ENCODE assay signal across 12 cellular contexts in the genomic region with DNA sequence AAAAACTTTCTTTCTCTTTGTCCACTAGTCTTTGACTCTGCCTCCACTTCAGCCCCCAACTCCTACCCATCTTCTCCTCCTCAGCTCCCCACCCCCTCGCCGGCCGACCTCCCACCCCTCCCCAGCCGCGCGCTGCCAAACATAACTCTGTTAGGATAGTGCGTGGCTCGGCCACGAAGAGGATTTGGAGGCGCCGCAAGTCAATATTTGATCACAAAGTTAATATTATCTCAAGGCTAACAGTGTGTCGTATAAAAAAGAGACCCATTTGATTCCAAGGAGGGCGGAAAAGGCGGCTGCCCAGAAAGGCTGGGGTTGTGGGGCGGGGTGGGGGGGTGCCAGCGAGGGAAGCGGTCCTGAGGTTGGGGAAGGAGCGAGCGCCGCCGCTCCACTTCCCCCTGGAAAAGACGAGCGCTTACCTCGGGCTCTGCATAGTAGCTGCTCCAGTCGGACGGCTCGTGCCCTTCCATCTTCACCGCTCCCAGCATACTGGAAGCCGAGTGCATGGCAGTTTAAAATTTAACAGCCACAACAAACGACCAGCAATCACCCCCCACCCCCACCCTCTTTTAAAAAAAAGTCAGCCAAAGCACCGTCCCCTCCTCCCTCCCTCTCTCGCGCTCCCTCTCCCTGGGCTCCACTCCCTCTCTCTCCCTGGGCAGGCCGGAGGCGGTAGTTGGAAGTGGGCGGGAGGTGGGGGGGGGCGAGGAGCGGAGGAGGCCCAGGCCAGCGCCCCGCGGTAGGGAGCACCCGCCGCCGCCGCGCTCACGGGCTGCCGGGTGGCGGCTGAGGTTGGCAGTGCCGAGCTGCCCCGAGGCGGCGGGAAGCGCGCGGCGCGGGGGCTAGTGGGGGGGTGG. TPM values are rescaled to one million over a fixed set of nuclear protein-coding genes. Genes with fewer than 3 reads are reported as not detected.
A peak's percentile ranks its signal among the peaks of the same experiment; 100 is the strongest.
DNase-seq lines count a peak whose midpoint lies in the region; ATAC-seq, FAIRE-seq and TF ChIP-seq lines count a peak whose summit lies in the region.
"Had no signal": no experiment of that assay in that cellular context is flagged by ENCODE, and none has a peak within 500 bp of the region (broad histone marks: within the 10 kb centered on the region; RNA-seq: fewer than 3 reads in every experiment).

Gene FOXA2 (minus strand): TSS at position 800 of the 857 bp plus-strand sequence. CDS start 294 bp downstream, at position 506.

- TF ChIP-seq EP300 in K562 (IDR thresholded peaks at IDR 0.05; ENCODE audit: low read length) = no peak

- WGBS in K562 (ENCODE audit: insufficient coverage, low coverage, missing lambda C conversion rate) = 24% methylated on average over 22 of the region's 58 CpGs
- WGBS in GM23248 (ENCODE audit: low coverage in 1 of 2, low lambda C conversion rate in 2 of 2, missing lambda C conversion rate in 2 of 2), 2 experiments = 2% methylated on average over 22 to 58 of the region's 58 CpGs

- H4K20me1 ChIP-seq in BLaER1 treated with 17β-estradiol and CSF1 and Interleukin-3, amounts not matched to agents 10 nM and 100 nM = peaks cover 0 to 5% (median 0%) of the 10 kb centered on the region in 11 experiments; a peak in 2 of 22 replicates
- no peaks in the 10 kb centered on the region for H4K20me1 ChIP-seq in K562 (replicated peaks; ENCODE audit: control insufficient read depth, insufficient read depth, low read length)
- no peaks in the 10 kb centered on the region for H4K20me1 ChIP-seq in GM23248 (ENCODE audit: insufficient read depth)

- H3K9me3 ChIP-seq in BLaER1 treated with 17β-estradiol and CSF1 and Interleukin-3, amounts not matched to agents 10 nM and 100 nM (replicated peaks in 1 of 11) = peaks cover 49 to 70% (median 65%) of the 10 kb centered on the region in 11 experiments
- H3K9me3 ChIP-seq in K562 (replicated peaks; ENCODE audit: control insufficient read depth, insufficient read depth, low read depth, low read length) (no peaks in the 10 kb centered on the region), GM23248 (ENCODE audit: low read depth) (no peaks in the 10 kb centered on the region), vagina (no peaks in the 10 kb centered on the region)

- peaks cover 64% of the 10 kb centered on the region for H3K27me3 Mint-ChIP-seq in activated T-helper 2 cell treated with anti-CD3 and anti-CD28 coated beads, Interferon-gamma antibody, Interleukin-2, Interleukin-4, amounts not matched to agents 10 μg/mL and 5 μg/mL and 100 μg/mL, durations not matched to agents 14 hours and 24 hours and 36 hours (ENCODE audit: low read depth)

- POLR2A ChIA-PET in K562 (lab: Yijun Ruan, JAX) = interaction anchor here (0.6 kb wide), 1 partner anchor 181 kb away, joined by 3 read pairs; no protein-coding TSS in a partner anchor

- H3K4me1 Mint-ChIP-seq in activated T-helper 2 cell treated with anti-CD3 and anti-CD28 coated beads, Interferon-gamma antibody, Interleukin-2, Interleukin-4, amounts not matched to agents 10 μg/mL and 5 μg/mL and 100 μg/mL, durations not matched to agents 14 hours and 24 hours and 36 hours (ENCODE audit: low read depth) = no peaks in the 10 kb centered on the region
- H3K4me1 Mint-ChIP-seq: natural killer cell had no signal

- intact Hi-C loops in K562 (cut with micrococcal nuclease) = loop anchor here (10.0 kb wide), 2 partner anchors 59 to 129 kb away; no protein-coding TSS in a partner anchor
- intact Hi-C loops in activated T-helper 2 cell treated with anti-CD3 and anti-CD28 coated beads, Interferon-gamma antibody, Interleukin-2, Interleukin-4, amounts not matched to agents 10 μg/mL and 5 μg/mL and 100 μg/mL, durations not matched to agents 14 hours and 24 hours and 36 hours (cut with micrococcal nuclease) = loop anchor here (2.0 to 5.0 kb wide), 2 partner anchors 15 to 1482 kb away; no protein-coding TSS in a partner anchor
- intact Hi-C loops in vagina (cut with DNase I) = no loop called here

- H3K9me1 ChIP-seq in K562 (ENCODE audit: control insufficient read depth, insufficient read depth, low read length) = no peaks in the 10 kb centered on the region

- peak within 1 kb of the TSS in 4 of 11 experiments; percentile 19 to 53 (median 47); a peak in 3 of 22 replicates for H3K9ac ChIP-seq in BLaER1 treated with 17β-estradiol and CSF1 and Interleukin-3, amounts not matched to agents 10 nM and 100 nM
- H3K9ac ChIP-seq in K562 (ENCODE audit: insufficient read depth in 1 of 2, low read depth in 2 of 2, low read length in 2 of 2) (peak within 1 kb of the TSS in 1 of 2 experiments; percentile 76; a peak in 1 of 4 replicates), GM23248 (no peak within 1 kb of the TSS)

- no peaks in the 10 kb centered on the region for H3K9me3 Mint-ChIP-seq in activated T-helper 2 cell treated with anti-CD3 and anti-CD28 coated beads, Interferon-gamma antibody, Interleukin-2, Interleukin-4, amounts not matched to agents 10 μg/mL and 5 μg/mL and 100 μg/mL, durations not matched to agents 14 hours and 24 hours and 36 hours
- H3K9me3 Mint-ChIP-seq: dendritic cell treated with granulocyte-macrophage colony-stimulating factor and Interleukin-4, amounts not matched to agents 40 ng/mL and 50 ng/mL, for 4 days had no signal

- no peak for TF ChIP-seq CTCF in K562 (IDR thresholded peaks at IDR 0.05 in 2 of 3, conservative IDR thresholded peaks at IDR 0.05 in 1 of 3; ENCODE audit: insufficient read depth in 2 of 3, low read depth in 1 of 3, low read length in 3 of 3)
- TF ChIP-seq CTCF in vagina (IDR thresholded peaks at IDR 0.05) = no peak

- ATAC-seq in K562 = peak; percentile 69
- no peak for ATAC-seq in HG02852 (IDR thresholded peaks at IDR 0.05; ENCODE audit: unreplicated experiment)
- ATAC-seq: natural killer cell had no signal

- no peak for FAIRE-seq in K562 (lab: Jason Lieb, UNC)

- peaks cover 0 to 13% (median 0%) of the 10 kb centered on the region in 11 experiments; a peak in 4 of 22 replicates for H3K36me3 ChIP-seq in BLaER1 treated with 17β-estradiol and CSF1 and Interleukin-3, amounts not matched to agents 10 nM and 100 nM
- H3K36me3 ChIP-seq in K562 (ENCODE audit: control insufficient read depth, insufficient read depth, low read length) = no peaks in the 10 kb centered on the region
- H3K36me3 ChIP-seq in GM23248 (ENCODE audit: low read depth) = no peaks in the 10 kb centered on the region
- no peaks in the 10 kb centered on the region for H3K36me3 ChIP-seq in vagina

- no peaks in the 10 kb centered on the region for H3K9me2 ChIP-seq in GM23248 (ENCODE audit: insufficient read depth)

- H3K27me3 ChIP-seq in BLaER1 treated with 17β-estradiol and CSF1 and Interleukin-3, amounts not matched to agents 10 nM and 100 nM = peaks cover 81 to 88% (median 87%) of the 10 kb centered on the region in 11 experiments
- H3K27me3 ChIP-seq in K562 (ENCODE audit: control insufficient read depth in 2 of 2, insufficient read depth in 2 of 2, low read length in 2 of 2) (no peaks in the 10 kb centered on the region; a peak in 1 of 5 replicates), GM23248 (replicated peaks; ENCODE audit: insufficient read depth) (peaks cover 86% of the 10 kb centered on the region), vagina (peaks cover 17% of the 10 kb centered on the region)

- peak within 1 kb of the TSS; percentile 54 to 98 (median 81) for H3K4me2 ChIP-seq in BLaER1 treated with 17β-estradiol and CSF1 and Interleukin-3, amounts not matched to agents 10 nM and 100 nM
- H3K4me2 ChIP-seq in K562 (ENCODE audit: insufficient read depth, low read length) = peak within 1 kb of the TSS; percentile 55; the same call in 1 of the 2 replicates
- no peak within 1 kb of the TSS for H3K4me2 ChIP-seq in GM23248 (ENCODE audit: unreplicated experiment)

- peak within 1 kb of the TSS; percentile 34 to 65 (median 50); a peak in 19 of 20 replicates for H3K4me3 ChIP-seq in BLaER1 treated with 17β-estradiol and CSF1 and Interleukin-3, amounts not matched to agents 10 nM and 100 nM
- H3K4me3 ChIP-seq in K562 = peak within 1 kb of the TSS; percentile 33
- H3K4me3 ChIP-seq in GM23248 = no peak within 1 kb of the TSS
- peak within 1 kb of the TSS in 1 of 2 donors; percentile 2 for H3K4me3 ChIP-seq in vagina

- CTCF ChIA-PET in K562 (lab: Yijun Ruan, JAX; ENCODE audit: low intra/inter-chr PET ratio) = interaction anchor here (3.6 kb wide), 1 partner anchor 245 kb away, joined by 20 read pairs; no protein-coding TSS in a partner anchor

- in situ Hi-C loops in K562 (cut with MboI) (no loop called here), GM23248 (cut with MboI) (no loop called here)

- no peak within 1 kb of the TSS for H3K27ac ChIP-seq in BLaER1 treated with 17β-estradiol and CSF1 and Interleukin-3, amounts not matched to agents 10 nM and 100 nM
- H3K27ac ChIP-seq in K562 (ENCODE audit: extremely low read depth, low read depth, low read length) (no peak within 1 kb of the TSS), GM23248 (no peak within 1 kb of the TSS), vagina (no peak within 1 kb of the TSS)

- H3K4me1 ChIP-seq in BLaER1 treated with 17β-estradiol and CSF1 and Interleukin-3, amounts not matched to agents 10 nM and 100 nM = peaks cover 0 to 9% (median 6%) of the 10 kb centered on the region in 10 experiments; a peak in 8 of 20 replicates
- H3K4me1 ChIP-seq in K562 (replicated peaks in 1 of 2; ENCODE audit: control insufficient read depth in 2 of 2, insufficient read depth in 2 of 2, low read length in 2 of 2) (peaks cover 0 to 33% of the 10 kb centered on the region in 2 experiments; a peak in 2 of 5 replicates), GM23248 (ENCODE audit: insufficient read depth) (peaks cover 6% of the 10 kb centered on the region; the same call in 1 of the 2 replicates), vagina (peaks cover 21% of the 10 kb centered on the region)

- no peak for TF ChIP-seq RAD21 in K562 (CRISPR knock-in tag; conservative IDR thresholded peaks at IDR 0.05 in 1 of 2, IDR thresholded peaks at IDR 0.05 in 1 of 2)

- no peaks in the 10 kb centered on the region; the same call in 2 of the 3 replicates for H3K79me2 ChIP-seq in K562 (ENCODE audit: control insufficient read depth, insufficient read depth, low read length)
- no peaks in the 10 kb centered on the region for H3K79me2 ChIP-seq in GM23248 (ENCODE audit: insufficient read depth)

- DNase-seq in HuH-7.5 (ENCODE audit: low spot score) = peak; percentile 92
- DNase-seq in K562 (ENCODE audit: extremely low read depth in 1 of 4, low spot score in 3 of 4) = peak; percentile 37 to 52 (median 48)
- peak; percentile 84 for DNase-seq in mucosa of gallbladder (ENCODE audit: low spot score)
- DNase-seq in activated T-helper 2 cell treated with anti-CD3 and anti-CD28 coated beads, Interferon-gamma antibody, Interleukin-2, Interleukin-4, amounts not matched to agents 10 μg/mL and 5 μg/mL and 100 μg/mL, durations not matched to agents 14 hours and 24 hours and 36 hours (ENCODE audit: low spot score) = no peak
- no peak for DNase-seq in GM23248
- DNase-seq in vagina (ENCODE audit: extremely low spot score in 2 of 2) = no peak
- DNase-seq: DND-41; natural killer cell; stimulated activated naive CD4-positive, alpha-beta T cell treated with Interleukin-2 at 50 U/mL for 16 hours had no signal

- no peak within 1 kb of the TSS for H3K27ac Mint-ChIP-seq in activated T-helper 2 cell treated with anti-CD3 and anti-CD28 coated beads, Interferon-gamma antibody, Interleukin-2, Interleukin-4, amounts not matched to agents 10 μg/mL and 5 μg/mL and 100 μg/mL, durations not matched to agents 14 hours and 24 hours and 36 hours
- H3K27ac Mint-ChIP-seq: dendritic cell treated with granulocyte-macrophage colony-stimulating factor and Interleukin-4, amounts not matched to agents 40 ng/mL and 50 ng/mL, for 4 days; natural killer cell had no signal

- H3K4me3 Mint-ChIP-seq in activated T-helper 2 cell treated with anti-CD3 and anti-CD28 coated beads, Interferon-gamma antibody, Interleukin-2, Interleukin-4, amounts not matched to agents 10 μg/mL and 5 μg/mL and 100 μg/mL, durations not matched to agents 14 hours and 24 hours and 36 hours (ENCODE audit: low read depth) = no peak within 1 kb of the TSS
- H3K4me3 Mint-ChIP-seq: dendritic cell treated with granulocyte-macrophage colony-stimulating factor and Interleukin-4, amounts not matched to agents 40 ng/mL and 50 ng/mL, for 4 days; natural killer cell had no signal

- H3K36me3 Mint-ChIP-seq in activated T-helper 2 cell treated with anti-CD3 and anti-CD28 coated beads, Interferon-gamma antibody, Interleukin-2, Interleukin-4, amounts not matched to agents 10 μg/mL and 5 μg/mL and 100 μg/mL, durations not matched to agents 14 hours and 24 hours and 36 hours (ENCODE audit: low read depth) = no peaks in the 10 kb centered on the region

- TF ChIP-seq POLR2A in K562 (conservative IDR thresholded peaks at IDR 0.05) = no peak
- TF ChIP-seq POLR2A in vagina (IDR thresholded peaks at IDR 0.05) = no peak

- H3F3A ChIP-seq in GM23248 (ENCODE audit: insufficient read depth) = no peaks in the 10 kb centered on the region

- H2AFZ ChIP-seq in K562 (ENCODE audit: low read depth, low read length) (no peak within 1 kb of the TSS; the same call in 1 of the 2 replicates), GM23248 (no peak within 1 kb of the TSS)

- no TSS peak for BruUV-seq in K562 (replicated peaks; lab: Mats Ljungman, UMichigan)

RNA-seq across cellular contexts. Expression of gene FOXA2, which starts in this region (rescaled TPM):
- total RNA-seq in K562 (2011; cell fraction: chromatin; rRNA removed; ENCODE audit: low replicate concordance) = 0.19 and 0.21 TPM in 2 replicates
- 0.17 and 0.39 TPM in 2 replicates for total RNA-seq in K562 (2011; cell fraction: nucleolus; rRNA removed)
- 0.23 TPM in 1 of 2 replicates, not detected in the other for total RNA-seq in K562 (2011; cell fraction: nucleoplasm; rRNA removed)
- 0.69 and 0.82 TPM in 2 replicates for total RNA-seq in K562 (2014; rRNA removed)
- 0.22 and 0.35 TPM in 2 replicates for total RNA-seq in K562 (2014; rRNA removed; fragmentation: Illumina TruSeq; extraction: Trizol)
- total RNA-seq in K562 (2015; rRNA removed; fragmentation: Illumina TruSeq; extraction: Trizol) = 0.25 and 0.38 TPM in 2 replicates
- total RNA-seq in K562 (2021) = 1.0 and 1.5 TPM in 2 replicates
- 0.03 and 0.10 TPM in 2 replicates for polyA plus RNA-seq in K562 (2011; rRNA removed)
- polyA plus RNA-seq in K562 (2011; cell fraction: cytosol; rRNA removed) = 0.42 TPM in 1 of 2 replicates, not detected in the other
- polyA plus RNA-seq in K562 (2011; cell fraction: nucleus; rRNA removed) = 0.08 and 1.4 TPM in 2 replicates
- 1.7 and 4.1 TPM in 2 replicates for polyA plus RNA-seq in K562 (2012)
- polyA plus RNA-seq in K562 (2014; fragmentation: Illumina TruSeq; extraction: Trizol) = 0.56 and 0.66 TPM in 2 replicates
- under 1 TPM; 0.14 to 0.15 TPM for polyA plus RNA-seq in K562 (2014; fragmentation: Nextera tagmentation; extraction: Ambion mirVana)
- polyA plus RNA-seq in K562 (2014; rRNA removed) = 0.54 and 0.80 TPM in 2 replicates
- polyA minus RNA-seq in K562 (2011; rRNA and poly(A)+ RNA removed) = not detected in 2 replicates
- polyA minus RNA-seq in K562 (2011; cell fraction: cytosol; rRNA and poly(A)+ RNA removed) = 0.57 TPM in 1 of 2 replicates, not detected in the other
- 0.27 TPM in 1 of 2 replicates, not detected in the other for polyA minus RNA-seq in K562 (2011; cell fraction: nucleus; rRNA and poly(A)+ RNA removed)
- 35.6 TPM for total RNA-seq in mucosa of gallbladder
- not detected in 2 replicates for total RNA-seq in activated T-helper 2 cell treated with anti-CD3 and anti-CD28 coated beads, Interferon-gamma antibody, Interleukin-2, Interleukin-4, amounts not matched to agents 10 μg/mL and 5 μg/mL and 100 μg/mL, durations not matched to agents 14 hours and 24 hours and 36 hours
- not detected in 2 replicates for total RNA-seq in GM23248 (2014; rRNA removed; shearing (Covaris generic))
- polyA plus RNA-seq in GM23248 (2016; fragmentation: Nextera tagmentation; extraction: Ambion mirVana) = not detected in 2 replicates
- not detected for total RNA-seq in vagina
- total RNA-seq: natural killer cell had no signal

Comparison
In these comparisons a context has a peak if more than half of its experiments do, and no peak if none do; other contexts are left out.
1. RNA of gene FOXA2 (total RNA-seq): 35.6 TPM in mucosa of gallbladder (single experiment); 0.17 to 1.5 TPM in K562, not detected in activated T-helper 2 cell treated with anti-CD3 and anti-CD28 coated beads, Interferon-gamma antibody, Interleukin-2, Interleukin-4, amounts not matched to agents 10 μg/mL and 5 μg/mL and 100 μg/mL, durations not matched to agents 14 hours and 24 hours and 36 hours, not detected in GM23248 and not detected in vagina (single experiment); every median in the first group is over 10 times any median in the second.
2. DNase-seq: peak in HuH-7.5 (single experiment), K562 (4 of 4) and mucosa of gallbladder (single experiment); none in activated T-helper 2 cell treated with anti-CD3 and anti-CD28 coated beads, Interferon-gamma antibody, Interleukin-2, Interleukin-4, amounts not matched to agents 10 μg/mL and 5 μg/mL and 100 μg/mL, durations not matched to agents 14 hours and 24 hours and 36 hours (single experiment), GM23248 (single experiment) and vagina (0 of 2).